ENCODE assay signal across 16 cellular contexts in genomic region chr4:1985287-1985686, GRCh38. TPM values are rescaled to one million over a fixed set of nuclear protein-coding genes. Genes with fewer than 3 reads are reported as not detected.
DNase-seq lines count a peak whose midpoint lies in the region; ATAC-seq and TF ChIP-seq lines count a peak whose summit lies in the region.
"Had no signal": no experiment of that assay in that cellular context is flagged by ENCODE, and none has a peak within 500 bp of the region (broad histone marks: within the 10 kb centered on the region; RNA-seq: fewer than 3 reads in every experiment).

No MANE protein-coding gene starts in this region.

- no peaks in the 10 kb centered on the region for H3K9me3 Mint-ChIP-seq in natural killer cell treated with Interleukin-12 subunit alpha and Interleukin-12 subunit beta and Interleukin-15 and Interleukin-18, amount 100 ng/mL, for 72 hours
- H3K9me3 Mint-ChIP-seq in natural killer cell, result no peaks in the 10 kb centered on the region
- no peaks in the 10 kb centered on the region for H3K9me3 Mint-ChIP-seq in chondrocyte (ENCODE audit: low read depth)
- H3K9me3 Mint-ChIP-seq in osteocyte (ENCODE audit: unreplicated experiment), result no peaks in the 10 kb centered on the region

- intact Hi-C loops in natural killer cell (cut with micrococcal nuclease), result no loop called here

- peaks cover 0 to 6% of the 10 kb centered on the region in 2 donors for H3K4me1 Mint-ChIP-seq in natural killer cell treated with Interleukin-12 subunit alpha and Interleukin-12 subunit beta and Interleukin-15 and Interleukin-18, amount 100 ng/mL, for 72 hours (ENCODE audit: low read depth in 2 of 2)
- H3K4me1 Mint-ChIP-seq in natural killer cell (peaks cover 5 to 9% of the 10 kb centered on the region in 2 donors), chondrocyte (ENCODE audit: low read depth) (peaks cover 11% of the 10 kb centered on the region), osteocyte (ENCODE audit: unreplicated experiment) (peaks cover 11% of the 10 kb centered on the region)

- TF ChIP-seq CTCF in natural killer cell (IDR thresholded peaks at IDR 0.05) (no peak), chondrocyte (IDR thresholded peaks at IDR 0.05) (no peak), osteocyte (IDR thresholded peaks at IDR 0.05) (no peak), omental fat pad (IDR thresholded peaks at IDR 0.05) (no peak)

- ATAC-seq in natural killer cell treated with Interleukin-12 subunit alpha and Interleukin-12 subunit beta and Interleukin-15 and Interleukin-18, amount 100 ng/mL, for 72 hours, result no peak
- ATAC-seq in natural killer cell (no peak), omental fat pad (ENCODE audit: low FRiP score) (no peak)

- H3K27me3 Mint-ChIP-seq in natural killer cell treated with Interleukin-12 subunit alpha and Interleukin-12 subunit beta and Interleukin-15 and Interleukin-18, amount 100 ng/mL, for 72 hours, result no peaks in the 10 kb centered on the region
- H3K27me3 Mint-ChIP-seq in natural killer cell (ENCODE audit: low read depth in 2 of 2), result no peaks in the 10 kb centered on the region
- no peaks in the 10 kb centered on the region for H3K27me3 Mint-ChIP-seq in chondrocyte (ENCODE audit: low read depth)
- H3K27me3 Mint-ChIP-seq in osteocyte (ENCODE audit: unreplicated experiment), result no peaks in the 10 kb centered on the region

- peak; percentile 44 for DNase-seq in natural killer cell treated with Interleukin-12 subunit alpha and Interleukin-12 subunit beta and Interleukin-15 and Interleukin-18, amount 100 ng/mL, for 72 hours (ENCODE audit: low spot score)
- no peak for DNase-seq in natural killer cell
- peak; percentile 81 for DNase-seq in chondrocyte (ENCODE audit: low spot score)
- peak; percentile 82 for DNase-seq in osteocyte (ENCODE audit: extremely low spot score, unreplicated experiment)
- DNase-seq in T-helper 2 cell, result no peak
- DNase-seq in NCI-H510A (lab: John Stamatoyannopoulos, UW), result no peak
- DNase-seq in omental fat pad (ENCODE audit: low spot score), result no peak
- DNase-seq: C1 segment of cervical spinal cord, GF-D8, GOT3, MG63, NCI-H1105, NCI-H187, NCI-H345, NCI-H526 treated with DMSO at 0.1 percent for 48 hours, SHP77 treated with DMSO at 0.1 percent for 48 hours had no signal

- peaks cover 5% of the 10 kb centered on the region for H3K36me3 Mint-ChIP-seq in natural killer cell treated with Interleukin-12 subunit alpha and Interleukin-12 subunit beta and Interleukin-15 and Interleukin-18, amount 100 ng/mL, for 72 hours
- H3K36me3 Mint-ChIP-seq in natural killer cell, result no peaks in the 10 kb centered on the region
- peaks cover 16% of the 10 kb centered on the region for H3K36me3 Mint-ChIP-seq in chondrocyte (ENCODE audit: low read depth)
- peaks cover 29% of the 10 kb centered on the region for H3K36me3 Mint-ChIP-seq in osteocyte (ENCODE audit: unreplicated experiment)

- no peak overlapping the region for H3K27ac Mint-ChIP-seq in natural killer cell treated with Interleukin-12 subunit alpha and Interleukin-12 subunit beta and Interleukin-15 and Interleukin-18, amount 100 ng/mL, for 72 hours
- no peak overlapping the region for H3K27ac Mint-ChIP-seq in natural killer cell
- no peak overlapping the region for H3K27ac Mint-ChIP-seq in chondrocyte (ENCODE audit: unreplicated experiment)
- no peak overlapping the region for H3K27ac Mint-ChIP-seq in osteocyte (ENCODE audit: unreplicated experiment)

- H3K4me3 Mint-ChIP-seq in natural killer cell treated with Interleukin-12 subunit alpha and Interleukin-12 subunit beta and Interleukin-15 and Interleukin-18, amount 100 ng/mL, for 72 hours, result no peak overlapping the region
- H3K4me3 Mint-ChIP-seq in natural killer cell, result no peak overlapping the region
- no peak overlapping the region for H3K4me3 Mint-ChIP-seq in chondrocyte (ENCODE audit: unreplicated experiment)
- H3K4me3 Mint-ChIP-seq in osteocyte (ENCODE audit: unreplicated experiment), result no peak overlapping the region

RNA-seq across cellular contexts. Expression of gene NELFA, which starts 23.5 kb away (rescaled TPM):
- 10 to 100 TPM; 29.6 to 59.3 TPM for total RNA-seq in natural killer cell treated with Interleukin-12 subunit alpha and Interleukin-12 subunit beta and Interleukin-15 and Interleukin-18, amount 100 ng/mL, for 72 hours
- total RNA-seq in natural killer cell, result 10 to 100 TPM; 38.7 to 47.6 (median 46.0) TPM
- total RNA-seq in chondrocyte, result 23.5 to 25.6 TPM (median 24.0 TPM) in 3 replicates
- total RNA-seq in osteocyte, result 32.5 and 37.8 TPM in 2 replicates
- total RNA-seq in omental fat pad, result 10 to 100 TPM in 3 of 4 donors, 1 to 10 TPM in 1; 8.2 to 17.7 (median 13.9) TPM

Comparison
In these comparisons a context has a peak if more than half of its experiments do, and no peak if none do; other contexts are left out.
1. DNase-seq: peak in natural killer cell treated with Interleukin-12 subunit alpha and Interleukin-12 subunit beta and Interleukin-15 and Interleukin-18, amount 100 ng/mL, for 72 hours (single experiment), chondrocyte (single experiment) and osteocyte (single experiment); none in natural killer cell (single experiment), T-helper 2 cell (0 of 5), NCI-H510A (single experiment) and omental fat pad (single experiment).